ENCODE assay signal across 22 cellular contexts in genomic region chr12:31845613-31846321, GRCh38.
DNase-seq lines count a peak whose midpoint lies in the region; ATAC-seq, FAIRE-seq and TF ChIP-seq lines count a peak whose summit lies in the region.
"Had no signal": no experiment of that assay in that cellular context is flagged by ENCODE, and none has a peak within 500 bp of the region (broad histone marks: within the 10 kb centered on the region; RNA-seq: fewer than 3 reads in every experiment).

No MANE protein-coding gene starts in this region.

- no peaks in the 10 kb centered on the region for H3F3A ChIP-seq in PC-9 (ENCODE audit: insufficient read depth, low read depth)

- intact Hi-C loops in Caco-2 (cut with micrococcal nuclease; ENCODE audit: unreplicated experiment) (loop anchor here (2.0 kb wide), 1 partner anchor 113 kb away; the partner anchor contains the start of gene RESF1), K562 (cut with micrococcal nuclease) (no loop called here), HepG2 (cut with micrococcal nuclease; ENCODE audit: unreplicated experiment) (no loop called here), PC-9 (cut with micrococcal nuclease; ENCODE audit: unreplicated experiment) (no loop called here), tibial artery (cut with DNase I; ENCODE audit: low total_unique reads) (no loop called here)

- H3K4me2 ChIP-seq in K562 (ENCODE audit: insufficient read depth, low read length) (peak overlapping the region; percentile 12; the same call in 1 of the 2 replicates), HepG2 (ENCODE audit: low read depth, low read length) (peak overlapping the region; percentile 31; the same call in 1 of the 2 replicates), PC-9 (no peak overlapping the region)
- H3K4me2 ChIP-seq: KMS-11 had no signal

- H3K27ac ChIP-seq in K562 (ENCODE audit: extremely low read depth, low read depth, low read length) = peak overlapping the region; percentile 16; the same call in 1 of the 3 replicates
- no peak overlapping the region for H3K27ac ChIP-seq in HepG2 (ENCODE audit: extremely low read length, insufficient read depth, low read length)
- no peak overlapping the region for H3K27ac ChIP-seq in PC-9
- no peak overlapping the region for H3K27ac ChIP-seq in tibial artery
- H3K27ac ChIP-seq: HL-60, KMS-11, SJCRH30 had no signal

- H3K36me3 ChIP-seq in Caco-2 (ENCODE audit: control insufficient read depth, insufficient read depth, low read length) (no peaks in the 10 kb centered on the region), K562 (ENCODE audit: control insufficient read depth, insufficient read depth, low read length) (no peaks in the 10 kb centered on the region), HepG2 (replicated peaks in 1 of 2; ENCODE audit: control insufficient read depth in 1 of 2, insufficient read depth in 2 of 2, low read length in 2 of 2) (no peaks in the 10 kb centered on the region), PC-9 (ENCODE audit: low read depth) (no peaks in the 10 kb centered on the region), tibial artery (no peaks in the 10 kb centered on the region)
- H3K36me3 ChIP-seq: BE2C, SJCRH30 had no signal

- H3K4me1 Mint-ChIP-seq in Caco-2 (ENCODE audit: low read depth, unreplicated experiment) (peaks cover 13% of the 10 kb centered on the region), type B pancreatic cell (ENCODE audit: unreplicated experiment) (no peaks in the 10 kb centered on the region)
- H3K4me1 Mint-ChIP-seq: H9 had no signal

- TF ChIP-seq POLR2A in K562 (conservative IDR thresholded peaks at IDR 0.05) (no peak), HepG2 (IDR thresholded peaks at IDR 0.05; ENCODE audit: insufficient read depth in 1 of 2, low read depth in 2 of 2, low read length in 2 of 2) (no peak)

- TF ChIP-seq CTCF in Caco-2 (IDR thresholded peaks at IDR 0.05; ENCODE audit: insufficient read depth in 1 of 2, low read depth in 1 of 2, low read length in 1 of 2, severe bottlenecking in 1 of 2, unreplicated experiment in 1 of 2) (no peak), K562 (IDR thresholded peaks at IDR 0.05 in 2 of 3, conservative IDR thresholded peaks at IDR 0.05 in 1 of 3; ENCODE audit: insufficient read depth in 2 of 3, low read depth in 1 of 3, low read length in 3 of 3) (no peak), HepG2 (CRISPR knock-in tag; IDR thresholded peaks at IDR 0.05) (no peak), type B pancreatic cell (conservative IDR thresholded peaks at IDR 0.05) (no peak), PC-9 (conservative IDR thresholded peaks at IDR 0.05) (no peak), tibial artery (IDR thresholded peaks at IDR 0.05) (no peak)

- H4K20me1 ChIP-seq in K562 (replicated peaks; ENCODE audit: control insufficient read depth, insufficient read depth, low read length) = no peaks in the 10 kb centered on the region
- no peaks in the 10 kb centered on the region for H4K20me1 ChIP-seq in HepG2 (ENCODE audit: insufficient read depth, low read length)
- H4K20me1 ChIP-seq in PC-9 (ENCODE audit: insufficient read depth) = no peaks in the 10 kb centered on the region

- DNase-seq in Caco-2 = peak; percentile 58 to 76
- DNase-seq in K562 (ENCODE audit: extremely low read depth in 1 of 4, low spot score in 3 of 4) = peak in 1 of 4 experiments; percentile 38
- peak; percentile 77 for DNase-seq in HepG2 (ENCODE audit: low spot score)
- no peak for DNase-seq in type B pancreatic cell (ENCODE audit: extremely low spot score, unreplicated experiment)
- DNase-seq in CD1c-positive myeloid dendritic cell (ENCODE audit: extremely low spot score) = no peak
- DNase-seq in PC-9 = no peak
- no peak for DNase-seq in tibial artery
- DNase-seq: BE2C; CD4-positive, CD25-positive, alpha-beta regulatory T cell; DND-41; H9; NCI-H1092 treated with DMSO at 0.1 percent for 48 hours; NCI-H146; NCI-H2029; NCI-H345; NCI-H524; NCI-H774; SJCRH30 had no signal

- H3K79me2 ChIP-seq in K562 (ENCODE audit: control insufficient read depth, insufficient read depth, low read length) (no peaks in the 10 kb centered on the region), HepG2 (ENCODE audit: insufficient read depth, low read length) (no peaks in the 10 kb centered on the region), PC-9 (ENCODE audit: low read depth) (no peaks in the 10 kb centered on the region)

- peaks cover 81% of the 10 kb centered on the region for H3K9me3 ChIP-seq in Caco-2
- peaks cover 14% of the 10 kb centered on the region for H3K9me3 ChIP-seq in K562 (replicated peaks; ENCODE audit: control insufficient read depth, insufficient read depth, low read depth, low read length)
- H3K9me3 ChIP-seq in HepG2 (ENCODE audit: low read length) = peaks cover 35% of the 10 kb centered on the region
- H3K9me3 ChIP-seq in PC-9 (ENCODE audit: insufficient read depth, low read depth) = peaks cover 23% of the 10 kb centered on the region
- H3K9me3 ChIP-seq in tibial artery = peaks cover 0 to 13% (median 0%) of the 10 kb centered on the region in 3 donors
- H3K9me3 ChIP-seq: BE2C had no signal

- BruUV-seq in Caco-2 (replicated peaks; lab: Mats Ljungman, UMichigan) (no TSS peak), K562 (replicated peaks; lab: Mats Ljungman, UMichigan) (no TSS peak), HepG2 (replicated peaks; lab: Mats Ljungman, UMichigan) (no TSS peak), PC-9 (replicated peaks; lab: Mats Ljungman, UMichigan) (no TSS peak)

- peaks cover 43% of the 10 kb centered on the region for H3K9me3 Mint-ChIP-seq in Caco-2 (ENCODE audit: unreplicated experiment)
- peaks cover 12% of the 10 kb centered on the region for H3K9me3 Mint-ChIP-seq in type B pancreatic cell

- in situ Hi-C loops in K562 (cut with MboI) = no loop called here
- in situ Hi-C loops in HepG2 (cut with HindIII; ENCODE audit: extremely low pct_ligation_motif_present, low pct_unique_long_range_greater_than_20kb) = no loop called here

- TF ChIP-seq EP300 in K562 (IDR thresholded peaks at IDR 0.05; ENCODE audit: low read length) (peak; percentile 72; the same call in 1 of the 2 replicates), HepG2 (IDR thresholded peaks at IDR 0.05; ENCODE audit: low read depth in 2 of 2, low read length in 2 of 2) (peak in 1 of 2 experiments; percentile 87; a peak in 2 of 4 replicates), HepG2 (CRISPR knock-in tag; IDR thresholded peaks at IDR 0.05; ENCODE audit: borderline replicate concordance) (no peak)

- H2AFZ ChIP-seq in K562 (ENCODE audit: low read depth, low read length) (peak overlapping the region; percentile 10; the same call in 1 of the 2 replicates), HepG2 (ENCODE audit: low read length) (no peak overlapping the region), PC-9 (no peak overlapping the region)

- POLR2A ChIA-PET in Caco-2 (lab: Charles Lee) = no interaction called here
- POLR2A ChIA-PET in K562 (lab: Yijun Ruan, JAX) = no interaction called here
- POLR2A ChIA-PET in HepG2 (lab: Yijun Ruan, JAX) = no interaction called here
- POLR2A ChIA-PET in PC-9 (lab: Charles Lee; ENCODE audit: unreplicated experiment) = no interaction called here

- H3K27ac Mint-ChIP-seq in Caco-2 (ENCODE audit: unreplicated experiment) (peak overlapping the region; percentile 31), type B pancreatic cell (peak overlapping the region; percentile 31)
- H3K27ac Mint-ChIP-seq: CD4-positive, CD25-positive, alpha-beta regulatory T cell; H9 had no signal

- TF ChIP-seq RAD21 in K562 (CRISPR knock-in tag; conservative IDR thresholded peaks at IDR 0.05 in 1 of 2, IDR thresholded peaks at IDR 0.05 in 1 of 2) (no peak), HepG2 (CRISPR knock-in tag; IDR thresholded peaks at IDR 0.05) (no peak)

- no peak for ATAC-seq in K562
- peak; percentile 87 for ATAC-seq in HepG2

- H3K9me1 ChIP-seq in K562 (ENCODE audit: control insufficient read depth, insufficient read depth, low read length) = no peaks in the 10 kb centered on the region

- H3K27me3 Mint-ChIP-seq in Caco-2 (ENCODE audit: insufficient read depth, unreplicated experiment) (no peaks in the 10 kb centered on the region), type B pancreatic cell (no peaks in the 10 kb centered on the region)
- H3K27me3 Mint-ChIP-seq: CD4-positive, CD25-positive, alpha-beta regulatory T cell had no signal

- H3K9ac ChIP-seq in K562 (ENCODE audit: insufficient read depth in 1 of 2, low read depth in 2 of 2, low read length in 2 of 2) (no peak overlapping the region), HepG2 (ENCODE audit: insufficient read depth, low read depth, low read length) (no peak overlapping the region)
- H3K9ac ChIP-seq: KMS-11 had no signal

- H3K4me3 Mint-ChIP-seq in Caco-2 (ENCODE audit: unreplicated experiment) (no peak overlapping the region), type B pancreatic cell (no peak overlapping the region)
- H3K4me3 Mint-ChIP-seq: CD4-positive, CD25-positive, alpha-beta regulatory T cell; H9 had no signal

- H3K27me3 ChIP-seq in Caco-2 (replicated peaks; ENCODE audit: control insufficient read depth, insufficient read depth, low read length) = no peaks in the 10 kb centered on the region
- H3K27me3 ChIP-seq in K562 (ENCODE audit: control insufficient read depth in 2 of 2, insufficient read depth in 2 of 2, low read length in 2 of 2) = no peaks in the 10 kb centered on the region
- no peaks in the 10 kb centered on the region for H3K27me3 ChIP-seq in HepG2 (ENCODE audit: control insufficient read depth in 1 of 2, insufficient read depth in 2 of 2, low read length in 2 of 2)
- no peaks in the 10 kb centered on the region for H3K27me3 ChIP-seq in PC-9 (ENCODE audit: insufficient read depth, low read depth)
- no peaks in the 10 kb centered on the region for H3K27me3 ChIP-seq in tibial artery
- H3K27me3 ChIP-seq: BE2C, SJCRH30 had no signal

- H3K4me1 ChIP-seq in Caco-2 = peaks cover 20% of the 10 kb centered on the region
- H3K4me1 ChIP-seq in K562 (replicated peaks in 1 of 2; ENCODE audit: control insufficient read depth in 2 of 2, insufficient read depth in 2 of 2, low read length in 2 of 2) = peaks cover 0 to 17% of the 10 kb centered on the region in 2 experiments; a peak in 3 of 5 replicates
- peaks cover 22% of the 10 kb centered on the region for H3K4me1 ChIP-seq in HepG2 (ENCODE audit: insufficient read depth, low read length)
- no peaks in the 10 kb centered on the region for H3K4me1 ChIP-seq in PC-9 (replicated peaks; ENCODE audit: insufficient read depth)
- H3K4me1 ChIP-seq in tibial artery = no peaks in the 10 kb centered on the region
- H3K4me1 ChIP-seq: BE2C, SJCRH30 had no signal

- 32% methylated on average over 6 of the region's 6 CpGs for WGBS in K562 (ENCODE audit: insufficient coverage, low coverage, missing lambda C conversion rate)
- 8% methylated on average over 6 of the region's 6 CpGs for WGBS in HepG2 (ENCODE audit: low lambda C conversion rate)

- H3K9me2 ChIP-seq in PC-9 (ENCODE audit: insufficient read depth) = no peaks in the 10 kb centered on the region

- CTCF ChIA-PET in Caco-2 (lab: Charles Lee) = no interaction called here
- CTCF ChIA-PET in K562 (lab: Yijun Ruan, JAX; ENCODE audit: low intra/inter-chr PET ratio) = no interaction called here
- CTCF ChIA-PET in HepG2 (lab: Yijun Ruan, JAX; ENCODE audit: low intra/inter-chr PET ratio, low total read pairs) = no interaction called here
- CTCF ChIA-PET in PC-9 (lab: Charles Lee) = no interaction called here

- H3K4me3 ChIP-seq in Caco-2 (ENCODE audit: low read depth, low read length) = no peak overlapping the region
- no peak overlapping the region for H3K4me3 ChIP-seq in K562
- H3K4me3 ChIP-seq in HepG2 (replicated peaks in 1 of 3; ENCODE audit: insufficient read depth in 1 of 3, low read depth in 2 of 3, low read length in 3 of 3) = no peak overlapping the region
- no peak overlapping the region for H3K4me3 ChIP-seq in PC-9
- no peak overlapping the region for H3K4me3 ChIP-seq in tibial artery
- H3K4me3 ChIP-seq: SJCRH30 had no signal

- H3K36me3 Mint-ChIP-seq in Caco-2 (ENCODE audit: insufficient read depth, unreplicated experiment) = peaks cover 25% of the 10 kb centered on the region
- H3K36me3 Mint-ChIP-seq in type B pancreatic cell = peaks cover 6% of the 10 kb centered on the region
- H3K36me3 Mint-ChIP-seq: CD4-positive, CD25-positive, alpha-beta regulatory T cell had no signal

- no peak for FAIRE-seq in K562 (lab: Jason Lieb, UNC)
- no peak for FAIRE-seq in HepG2 (lab: Jason Lieb, UNC)
- FAIRE-seq: GM12891, RCC 7860 had no signal

Comparison
In these comparisons a context has a peak if more than half of its experiments do, and no peak if none do; other contexts are left out.
1. DNase-seq: peak in Caco-2 (2 of 2) and HepG2 (single experiment); none in type B pancreatic cell (single experiment), CD1c-positive myeloid dendritic cell (single experiment), PC-9 (0 of 2) and tibial artery (0 of 2).